8 cellular contexts compared by ENCODE assay signal in genomic region chr13:30421093-30422055, GRCh38. TPM values are rescaled to one million over a fixed set of nuclear protein-coding genes. Genes with fewer than 3 reads are reported as not detected.
A peak's percentile ranks its signal among the peaks of the same experiment; 100 is the strongest.
DNase-seq lines count a peak whose midpoint lies in the region; ATAC-seq and TF ChIP-seq lines count a peak whose summit lies in the region.

No MANE protein-coding gene starts in this region.

- H3K4me3 ChIP-seq in endodermal cell (ENCODE audit: low read length) = peak overlapping the region; percentile 77

- no peaks in the 10 kb centered on the region for H3K9me3 Mint-ChIP-seq in activated CD4-positive, alpha-beta memory T cell treated with anti-CD3 and anti-CD28 coated beads, Interleukin-2, amount 10 ng/mL, durations not matched to agents 7 days and 5 days
- no peaks in the 10 kb centered on the region for H3K9me3 Mint-ChIP-seq in endodermal cell

- H3K4me1 ChIP-seq in endodermal cell (ENCODE audit: control insufficient read depth, insufficient read depth, low read length) = no peaks in the 10 kb centered on the region

- POLR2A ChIA-PET in activated CD4-positive, alpha-beta memory T cell treated with anti-CD3 and anti-CD28 coated beads, Interleukin-2, amount 10 ng/mL, durations not matched to agents 7 days and 5 days (lab: Charles Lee) = interaction anchor here (0.6 to 3.1 kb wide), 19 partner anchors 9 to 196 kb away, joined by 3 to 34 read pairs (median 4); partner anchors contain the start of genes HMGB1 and KATNAL1

- peaks cover 47% of the 10 kb centered on the region for H3K27me3 ChIP-seq in endodermal cell (ENCODE audit: control insufficient read depth, insufficient read depth, low read length, poor library complexity, severe bottlenecking)

- peak; percentile 40 for ATAC-seq in HG02588 (IDR thresholded peaks at IDR 0.05; ENCODE audit: unreplicated experiment)
- no peak for ATAC-seq in GM18873 (IDR thresholded peaks at IDR 0.05; ENCODE audit: low FRiP score, unreplicated experiment)

- WGBS in endodermal cell (ENCODE audit: insufficient coverage in 1 of 2, insufficient read length in 1 of 2), 2 experiments = 4 to 16% methylated on average over 20 to 49 of the region's 53 CpGs

- CTCF ChIA-PET in activated CD4-positive, alpha-beta memory T cell treated with anti-CD3 and anti-CD28 coated beads, Interleukin-2, amount 10 ng/mL, durations not matched to agents 7 days and 5 days (lab: Charles Lee) = interaction anchor here (0.9 to 1.8 kb wide), 5 partner anchors 13 to 289 kb away, joined by 3 to 7 read pairs (median 4); no protein-coding TSS in a partner anchor

- DNase-seq in GM04504 (ENCODE audit: low read depth) = peak; percentile 79
- peak; percentile 14 for DNase-seq in NCI-H345 treated with DMSO at 0.1 percent for 48 hours (lab: John Stamatoyannopoulos, UW; ENCODE audit: unreplicated experiment)
- peak; percentile 52 for DNase-seq in activated CD4-positive, alpha-beta memory T cell treated with anti-CD3 and anti-CD28 coated beads, Interleukin-2, amount 10 ng/mL, durations not matched to agents 7 days and 5 days
- DNase-seq in endodermal cell = peak; percentile 87
- peak; percentile 82 for DNase-seq in medulla oblongata (ENCODE audit: extremely low spot score)
- DNase-seq in stimulated activated CD8-positive, alpha-beta memory T cell treated with anti-CD3 and anti-CD28 coated beads, Interleukin-7, amount 100 ng/mL, for 4 hours (ENCODE audit: low read depth in 2 of 2) = peak; percentile 15 to 35

- TF ChIP-seq CTCF in endodermal cell (conservative IDR thresholded peaks at IDR 0.05) = no peak

- no peaks in the 10 kb centered on the region for H3K9me3 ChIP-seq in endodermal cell (ENCODE audit: control insufficient read depth, low read length)

- peak overlapping the region; percentile 53 for H3K27ac ChIP-seq in endodermal cell (ENCODE audit: low read depth, low read length)

- H3K4me3 Mint-ChIP-seq in activated CD4-positive, alpha-beta memory T cell treated with anti-CD3 and anti-CD28 coated beads, Interleukin-2, amount 10 ng/mL, durations not matched to agents 7 days and 5 days = peak overlapping the region; percentile 71
- peak overlapping the region; percentile 71 for H3K4me3 Mint-ChIP-seq in endodermal cell

- no peaks in the 10 kb centered on the region for H3K36me3 Mint-ChIP-seq in activated CD4-positive, alpha-beta memory T cell treated with anti-CD3 and anti-CD28 coated beads, Interleukin-2, amount 10 ng/mL, durations not matched to agents 7 days and 5 days (ENCODE audit: low read depth)
- no peaks in the 10 kb centered on the region for H3K36me3 Mint-ChIP-seq in endodermal cell (ENCODE audit: low read depth)

- peak overlapping the region; percentile 24 for H3K9ac ChIP-seq in endodermal cell (ENCODE audit: extremely low read depth, low read length, poor library complexity, severe bottlenecking)

- H3K27me3 Mint-ChIP-seq in activated CD4-positive, alpha-beta memory T cell treated with anti-CD3 and anti-CD28 coated beads, Interleukin-2, amount 10 ng/mL, durations not matched to agents 7 days and 5 days = peaks cover 4% of the 10 kb centered on the region
- peaks cover 39% of the 10 kb centered on the region for H3K27me3 Mint-ChIP-seq in endodermal cell (ENCODE audit: insufficient read depth)

- H3K36me3 ChIP-seq in endodermal cell (ENCODE audit: control insufficient read depth, insufficient read depth, low read length) = no peaks in the 10 kb centered on the region

- peaks cover 16% of the 10 kb centered on the region for H3K4me1 Mint-ChIP-seq in activated CD4-positive, alpha-beta memory T cell treated with anti-CD3 and anti-CD28 coated beads, Interleukin-2, amount 10 ng/mL, durations not matched to agents 7 days and 5 days
- peaks cover 14% of the 10 kb centered on the region for H3K4me1 Mint-ChIP-seq in endodermal cell

- peak overlapping the region; percentile 19 for H3K27ac Mint-ChIP-seq in activated CD4-positive, alpha-beta memory T cell treated with anti-CD3 and anti-CD28 coated beads, Interleukin-2, amount 10 ng/mL, durations not matched to agents 7 days and 5 days
- H3K27ac Mint-ChIP-seq in endodermal cell = peak overlapping the region; percentile 87

RNA-seq across cellular contexts. Expression of gene UBE2L5, which starts 0.9 kb away (rescaled TPM):
- under 1 TPM in 1 of 2 experiments, not detected in 1; 0.20 TPM for total RNA-seq in activated CD4-positive, alpha-beta memory T cell treated with anti-CD3 and anti-CD28 coated beads, Interleukin-2, amount 10 ng/mL, durations not matched to agents 7 days and 5 days
- total RNA-seq in endodermal cell = not detected
- not detected for polyA plus RNA-seq in endodermal cell (2013, experiment 1 of 2)
- not detected for polyA plus RNA-seq in endodermal cell (2013, experiment 2 of 2)

RNA-seq across cellular contexts. Expression of gene HMGB1, which starts 44.4 kb away (rescaled TPM):
- total RNA-seq in activated CD4-positive, alpha-beta memory T cell treated with anti-CD3 and anti-CD28 coated beads, Interleukin-2, amount 10 ng/mL, durations not matched to agents 7 days and 5 days = 100 to 1,000 TPM; 611 to 615 TPM
- 100 to 1,000 TPM; 545 to 557 TPM for total RNA-seq in endodermal cell
- 908 TPM for polyA plus RNA-seq in endodermal cell (2013, experiment 1 of 2)
- 923 TPM for polyA plus RNA-seq in endodermal cell (2013, experiment 2 of 2)

Comparison
In these comparisons a context has a peak if more than half of its experiments do, and no peak if none do; other contexts are left out.
1. DNase-seq: peak in every context shown above with its lines; median percentile 87 in endodermal cell; 82 in medulla oblongata; 79 in GM04504; 52 in activated CD4-positive, alpha-beta memory T cell treated with anti-CD3 and anti-CD28 coated beads, Interleukin-2, amount 10 ng/mL, durations not matched to agents 7 days and 5 days; 25 in stimulated activated CD8-positive, alpha-beta memory T cell treated with anti-CD3 and anti-CD28 coated beads, Interleukin-7, amount 100 ng/mL, for 4 hours; 14 in NCI-H345 treated with DMSO at 0.1 percent for 48 hours.